Comparison of ENCODE assay signal across 17 cellular contexts in the genomic region with DNA sequence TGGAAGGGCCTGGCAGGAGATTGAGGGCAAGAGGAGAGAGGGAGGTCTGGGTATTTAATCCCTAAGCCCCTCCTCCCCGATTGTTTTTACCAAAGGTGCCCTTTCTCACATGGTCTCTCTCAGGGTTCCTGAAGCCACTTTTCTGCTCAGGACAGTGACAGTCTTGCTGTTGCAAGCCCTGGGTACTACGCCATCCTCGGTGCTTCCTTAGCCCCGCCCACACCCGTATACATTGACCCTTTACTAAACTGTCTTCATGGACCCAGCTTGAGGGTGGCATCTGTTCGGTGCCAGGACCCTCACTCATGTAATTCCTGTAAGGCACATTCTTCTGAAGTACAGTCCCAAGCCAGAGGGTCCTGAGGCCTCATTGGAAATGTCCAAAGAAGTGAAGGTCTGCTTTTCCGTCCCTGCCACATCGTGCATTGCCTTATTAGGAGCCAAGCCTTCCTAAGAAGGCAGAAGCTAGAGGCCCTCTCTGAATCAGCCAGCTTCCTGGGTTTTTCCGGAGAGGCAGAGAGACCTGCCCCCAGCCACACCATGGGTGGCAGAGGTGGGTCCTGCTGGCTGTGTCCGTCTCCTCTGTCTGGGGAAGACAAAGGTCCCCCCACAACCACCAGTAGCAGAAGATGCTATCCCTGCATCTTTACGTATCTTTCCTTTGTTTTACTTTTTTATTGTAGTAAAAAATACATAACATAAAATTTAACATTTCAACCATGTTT. TPM values are rescaled to one million over a fixed set of nuclear protein-coding genes. Genes with fewer than 3 reads are reported as not detected.
DNase-seq lines count a peak whose midpoint lies in the region; TF ChIP-seq lines count a peak whose summit lies in the region.
"Had no signal": no experiment of that assay in that cellular context is flagged by ENCODE, and none has a peak within 500 bp of the region (broad histone marks: within the 10 kb centered on the region; RNA-seq: fewer than 3 reads in every experiment).

No MANE protein-coding gene starts in this region.

- peak overlapping the region; percentile 70 for H3K56ac ChIP-seq in mesendoderm (ENCODE audit: low read length)

- TF ChIP-seq CTCF in breast epithelium (IDR thresholded peaks at IDR 0.05): no peak

- H3K36me3 ChIP-seq in HUES48 (ENCODE audit: control insufficient read depth, insufficient read depth, low read length): no peaks in the 10 kb centered on the region
- H3K36me3 ChIP-seq in breast epithelium: no peaks in the 10 kb centered on the region
- no peaks in the 10 kb centered on the region for H3K36me3 ChIP-seq in mesendoderm (ENCODE audit: control insufficient read depth, insufficient read depth, low read length)
- H3K36me3 ChIP-seq: heart right ventricle, left ventricle myocardium inferior, pancreas had no signal

- intact Hi-C loops in breast epithelium (cut with DNase I; ENCODE audit: low total_unique reads): no loop called here

- H3K27me3 ChIP-seq in HUES48 (ENCODE audit: control insufficient read depth, insufficient read depth, low read length) (peaks cover 9% of the 10 kb centered on the region; the same call in 1 of the 2 replicates), breast epithelium (no peaks in the 10 kb centered on the region), mesendoderm (ENCODE audit: insufficient read depth, low read length, poor library complexity) (no peaks in the 10 kb centered on the region)
- H3K27me3 ChIP-seq: body of pancreas, pancreas had no signal

- H3K9me3 ChIP-seq in HUES48 (ENCODE audit: control insufficient read depth, insufficient read depth, low read length): no peaks in the 10 kb centered on the region
- no peaks in the 10 kb centered on the region for H3K9me3 ChIP-seq in breast epithelium
- H3K9me3 ChIP-seq: body of pancreas, heart right ventricle, left ventricle myocardium inferior, pancreas had no signal

- no peak overlapping the region for H3K9ac ChIP-seq in HUES48 (ENCODE audit: low read depth, low read length)
- peak overlapping the region; percentile 37 for H3K9ac ChIP-seq in mesendoderm (ENCODE audit: low read length)

- peak overlapping the region; percentile 56 for H3K23ac ChIP-seq in mesendoderm (ENCODE audit: low read length)

- no peak for TF ChIP-seq POLR2A in breast epithelium (IDR thresholded peaks at IDR 0.05)

- peaks cover 8% of the 10 kb centered on the region for H3K79me1 ChIP-seq in mesendoderm (ENCODE audit: low read length)

- no peak overlapping the region for H2BK5ac ChIP-seq in mesendoderm (ENCODE audit: low read length)

- H3K79me2 ChIP-seq in mesendoderm (ENCODE audit: control insufficient read depth, insufficient read depth, low read length): peaks cover 19% of the 10 kb centered on the region

- H3K4ac ChIP-seq in mesendoderm (ENCODE audit: low read depth, low read length): no peak overlapping the region

- no CpG with 5 or more reads among the region's 11 CpGs for WGBS in mesendoderm (ENCODE audit: extremely low coverage, insufficient coverage, low lambda C conversion rate)

- H4K8ac ChIP-seq in mesendoderm (ENCODE audit: low read depth, low read length): no peak overlapping the region

- H3K27ac ChIP-seq in HUES48 (ENCODE audit: low read depth, low read length) (peak overlapping the region; percentile 2), breast epithelium (peak overlapping the region; percentile 46 to 95), mesendoderm (ENCODE audit: low read depth, low read length) (peak overlapping the region; percentile 18), substantia nigra (ENCODE audit: low read depth, low read length, poor library complexity, severe bottlenecking) (peak overlapping the region; percentile 17)
- H3K27ac ChIP-seq: body of pancreas, left ventricle myocardium inferior, pancreas, PC-9 had no signal

- H2AK5ac ChIP-seq in mesendoderm (ENCODE audit: low read length): no peak overlapping the region

- DNase-seq in breast epithelium (ENCODE audit: low spot score in 2 of 2) (no peak), mesendoderm (peak; percentile 26), substantia nigra (lab: John Stamatoyannopoulos, UW) (no peak), RKO (ENCODE audit: low spot score) (no peak), COLO829 (ENCODE audit: low spot score) (no peak), C1 segment of cervical spinal cord (lab: John Stamatoyannopoulos, UW) (no peak)
- DNase-seq: activated CD4-positive, alpha-beta T cell treated with anti-CD3 and anti-CD28 coated beads, Interleukin-2, amount 10 ng/mL, durations not matched to agents 24 days and 14 days; activated T-cell treated with anti-CD3 and anti-CD28 coated beads, Interleukin-2, amount 50 U/mL, for 24 hours; body of pancreas; CD4-positive, CD25-positive, alpha-beta regulatory T cell; heart right ventricle; left ventricle myocardium inferior; NCI-H1436; PC-9; stimulated activated CD4-positive, alpha-beta T cell treated with anti-CD3 and anti-CD28 coated beads, Interleukin-2, amount 100 ng/mL, for 48 hours had no signal

- H3K4me2 ChIP-seq in mesendoderm (ENCODE audit: low read length): no peak overlapping the region
- H3K4me2 ChIP-seq: PC-9 had no signal

- H3K4me1 ChIP-seq in HUES48 (ENCODE audit: control insufficient read depth, insufficient read depth, low read length) (peaks cover 23% of the 10 kb centered on the region; the same call in 1 of the 2 replicates), breast epithelium (no peaks in the 10 kb centered on the region), mesendoderm (ENCODE audit: control insufficient read depth, low read depth, low read length) (peaks cover 9% of the 10 kb centered on the region)

- no peak overlapping the region for H2BK120ac ChIP-seq in mesendoderm (ENCODE audit: low read depth, low read length)

- peak overlapping the region; percentile 8 for H3K18ac ChIP-seq in mesendoderm (ENCODE audit: low read length)

- H2BK15ac ChIP-seq in mesendoderm (replicated peaks; ENCODE audit: low read depth): no peak overlapping the region

- H4K5ac ChIP-seq in mesendoderm (ENCODE audit: low read length): no peak overlapping the region

- no peak overlapping the region for H3K4me3 ChIP-seq in HUES48 (ENCODE audit: low read depth, low read length)
- no peak overlapping the region for H3K4me3 ChIP-seq in breast epithelium
- H3K4me3 ChIP-seq in mesendoderm (ENCODE audit: low read length): no peak overlapping the region
- H3K4me3 ChIP-seq: body of pancreas, heart right ventricle, left ventricle myocardium inferior, pancreas, PC-9 had no signal

RNA-seq across cellular contexts. Expression of gene SH3PXD2B, which starts 1.9 kb away (rescaled TPM):
- 100 to 1,000 TPM in 1 of 3 donors, 10 to 100 TPM in 2; 35.3 to 118 (median 43.9) TPM for total RNA-seq in breast epithelium
- 30.7 TPM for polyA plus RNA-seq in mesendoderm (2013, experiment 1 of 2)
- polyA plus RNA-seq in mesendoderm (2013, experiment 2 of 2): 30.3 TPM
- polyA plus RNA-seq: CD4-positive, CD25-positive, alpha-beta regulatory T cell had no signal

Comparison
In these comparisons a context has a peak if more than half of its experiments do, and no peak if none do; other contexts are left out.
1. H3K27ac ChIP-seq: peak in every context shown above with its lines; median percentile 70 in breast epithelium; 18 in mesendoderm; 17 in substantia nigra; 2 in HUES48.